In the genomic region with DNA sequence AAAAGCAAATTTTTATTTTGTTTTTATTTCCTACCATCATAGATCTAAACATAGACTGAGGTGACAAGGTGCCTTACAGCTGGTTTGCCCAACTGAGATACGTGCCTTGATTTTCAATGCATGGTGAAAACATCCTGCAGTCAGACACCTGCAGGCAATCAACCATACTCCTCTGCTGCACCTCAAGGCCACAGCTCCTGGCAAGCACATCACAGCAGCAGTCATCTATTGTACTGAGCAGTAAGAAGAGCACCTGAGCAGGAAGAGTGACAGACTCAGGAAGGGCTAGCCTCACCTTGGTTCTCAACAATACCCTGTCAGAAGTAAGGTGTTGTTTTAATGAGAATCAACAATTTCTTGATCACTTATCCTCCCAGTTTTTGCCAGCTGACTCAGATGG, we compare ENCODE assay signal across 19 cellular contexts.
"Had no signal": no experiment of that assay in that cellular context is flagged by ENCODE, and none has a peak within 500 bp of the region (broad histone marks: within the 10 kb centered on the region; RNA-seq: fewer than 3 reads in every experiment).

No MANE protein-coding gene starts in this region.

- H3K36me3 ChIP-seq: adrenal gland, cardiac muscle cell, left ventricle myocardium inferior, sigmoid colon, thoracic aorta, upper lobe of left lung had no signal

- H3K9me3 ChIP-seq: adrenal gland, sigmoid colon, thoracic aorta, upper lobe of left lung had no signal

- H3K4me1 ChIP-seq: adrenal gland, left ventricle myocardium inferior, sigmoid colon, upper lobe of left lung had no signal

- H3K79me2 ChIP-seq: hepatocyte had no signal

- H3K27me3 ChIP-seq: adrenal gland, cardiac muscle cell, hepatocyte, sigmoid colon, upper lobe of left lung had no signal

- H3K27ac ChIP-seq: adrenal gland, cardiac muscle cell, hepatocyte, left ventricle myocardium inferior, sigmoid colon, thoracic aorta, upper lobe of left lung, VCaP had no signal

- H2AFZ ChIP-seq: hepatocyte had no signal

- H3K4me2 ChIP-seq: hepatocyte had no signal

- H3K4me3 ChIP-seq: adrenal gland, cardiac muscle cell, hepatocyte, left ventricle myocardium inferior, sigmoid colon, thoracic aorta, upper lobe of left lung had no signal

- DNase-seq: activated CD4-positive, alpha-beta T cell treated with anti-CD3 and anti-CD28 coated beads, Interleukin-2, amount 50 U/mL, for 4 hours; activated gamma-delta T cell treated with Interleukin-2 at 50 U/mL for 16 hours; activated T-cell treated with anti-CD3 and anti-CD28 coated beads, Interleukin-2, amount 50 U/mL, for 72 hours; adrenal gland; effector memory CD8-positive, alpha-beta T cell; kidney; left ventricle myocardium inferior; mammary epithelial cell; nephron progenitor cell; occipital lobe; posterior cingulate gyrus; sigmoid colon; stimulated activated CD4-positive, alpha-beta T cell treated with anti-CD3 and anti-CD28 coated beads, Interleukin-4, amount 100 ng/mL, for 24 hours; T-helper 17 cell; upper lobe of left lung had no signal
